8 cellular contexts compared by ENCODE assay signal in the genomic region with DNA sequence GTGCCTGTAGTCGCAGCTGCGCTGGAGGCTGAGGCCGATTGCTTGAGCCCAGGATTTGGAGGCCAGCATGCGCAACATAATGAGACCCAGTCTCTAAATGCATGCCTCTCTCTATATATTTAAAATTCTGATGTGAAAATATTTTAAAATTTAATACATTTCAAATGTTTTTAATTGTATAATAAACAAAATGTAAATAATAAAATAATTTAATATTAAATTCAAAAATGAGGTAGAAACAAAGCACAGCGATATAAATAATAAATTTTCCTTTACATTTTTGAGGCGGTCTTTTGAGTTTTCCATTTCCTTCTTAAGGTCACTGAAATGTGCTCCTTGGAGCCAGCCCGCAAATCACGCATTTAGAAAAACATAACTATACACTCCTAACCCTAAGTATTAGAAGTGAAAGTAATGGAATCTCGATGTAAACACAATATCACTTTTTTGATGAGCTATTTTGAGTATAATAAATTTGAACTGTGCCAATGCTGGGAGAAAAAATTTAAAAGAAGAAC. TPM values are rescaled to one million over a fixed set of nuclear protein-coding genes. Genes with fewer than 3 reads are reported as not detected.
DNase-seq lines count a peak whose midpoint lies in the region; ATAC-seq and TF ChIP-seq lines count a peak whose summit lies in the region.

No MANE protein-coding gene starts in this region.

- CTCF ChIA-PET in HEK293T (lab: Yijun Ruan, JAX) = interaction anchor here (0.6 to 0.9 kb wide), 2 partner anchors 17 to 819 kb away, joined by 3 to 4 read pairs; no protein-coding TSS in a partner anchor

- peak overlapping the region; percentile 31 for H3K4me3 ChIP-seq in cardiac muscle cell
- H3K4me3 ChIP-seq in muscle layer of duodenum (ENCODE audit: low read depth in 1 of 2, low read length in 2 of 2) = peak overlapping the region; percentile 75 to 80

- H3K9me3 ChIP-seq in cardiac muscle cell (ENCODE audit: low read depth) (no peaks in the 10 kb centered on the region), muscle layer of duodenum (ENCODE audit: control insufficient read depth in 1 of 2, low read length in 2 of 2) (no peaks in the 10 kb centered on the region)

- H3K36me3 ChIP-seq in cardiac muscle cell (no peaks in the 10 kb centered on the region), muscle layer of duodenum (ENCODE audit: control insufficient read depth in 1 of 2, insufficient read depth in 2 of 2, low read length in 2 of 2) (no peaks in the 10 kb centered on the region)

- H3K27ac Mint-ChIP-seq in brain = peak overlapping the region; percentile 83 to 95 (median 87)

- H3K4me1 Mint-ChIP-seq in brain = peaks cover 49% of the 10 kb centered on the region

- POLR2A ChIA-PET in HEK293T (lab: Yijun Ruan, JAX) = interaction anchor here (0.6 to 1.9 kb wide), 14 partner anchors 8 to 844 kb away, joined by 3 to 13 read pairs (median 4); no protein-coding TSS in a partner anchor

- peaks cover 4% of the 10 kb centered on the region for H3K36me3 Mint-ChIP-seq in brain

- DNase-seq in cardiac muscle cell (ENCODE audit: low read depth in 1 of 2, low spot score in 1 of 2) (no peak), cardiac septum (ENCODE audit: low spot score) (no peak), HuH-7.5 (ENCODE audit: low spot score) (no peak), germinal center (ENCODE audit: low spot score) (no peak), HEK293T (ENCODE audit: extremely low spot score) (no peak)

- H3K4me3 Mint-ChIP-seq in brain = peak overlapping the region; percentile 94 to 99 (median 97)

- H3K27ac ChIP-seq in cardiac muscle cell = no peak overlapping the region
- H3K27ac ChIP-seq in muscle layer of duodenum (ENCODE audit: low read length) = no peak overlapping the region

- no peaks in the 10 kb centered on the region for H3K27me3 ChIP-seq in cardiac muscle cell
- no peaks in the 10 kb centered on the region for H3K27me3 ChIP-seq in muscle layer of duodenum (ENCODE audit: low read depth, low read length)

- H3K27me3 Mint-ChIP-seq in brain = no peaks in the 10 kb centered on the region

- peaks cover 38% of the 10 kb centered on the region for H3K4me1 ChIP-seq in cardiac muscle cell (ENCODE audit: low read depth)
- peaks cover 0 to 8% of the 10 kb centered on the region in 2 donors for H3K4me1 ChIP-seq in muscle layer of duodenum (ENCODE audit: control insufficient read depth in 1 of 2, insufficient read depth in 2 of 2, low read length in 2 of 2)

- intact Hi-C loops in cardiac septum (cut with DNase I) = loop anchor here (5.0 kb wide), 1 partner anchor 50 kb away; no protein-coding TSS in a partner anchor

- TF ChIP-seq CTCF in cardiac muscle cell (IDR thresholded peaks at IDR 0.05; ENCODE audit: low read depth, low read length) (no peak), brain (conservative IDR thresholded peaks at IDR 0.05) (no peak)

- peaks cover 0 to 4% (median 3%) of the 10 kb centered on the region in 5 experiments for H3K9me3 Mint-ChIP-seq in brain

- peak; percentile 2 for ATAC-seq in HG03354 (IDR thresholded peaks at IDR 0.05; ENCODE audit: poor library complexity, severe bottlenecking, unreplicated experiment)

TF ChIP-seq in HEK293T, 16 proteins besides CTCF, POLR2A, EP300 and RAD21:
- no peak for TF ChIP-seq TARDBP (IDR thresholded peaks at IDR 0.05)
- no peak for TF ChIP-seq HDGF (IDR thresholded peaks at IDR 0.05; ENCODE audit: borderline replicate concordance)
- no peak for TF ChIP-seq LEF1 (IDR thresholded peaks at IDR 0.05; ENCODE audit: borderline replicate concordance)
- TF ChIP-seq ARNT (IDR thresholded peaks at IDR 0.05) = no peak
- no peak for TF ChIP-seq SP1 (IDR thresholded peaks at IDR 0.05)
- TF ChIP-seq ELF4 (IDR thresholded peaks at IDR 0.05) = no peak
- no peak for TF ChIP-seq L3MBTL2 (conservative IDR thresholded peaks at IDR 0.05)
- no peak for TF ChIP-seq BHLHE40 (IDR thresholded peaks at IDR 0.05; ENCODE audit: borderline replicate concordance)
- TF ChIP-seq FOXA1 (IDR thresholded peaks at IDR 0.05) = no peak
- no peak for TF ChIP-seq FOXM1 (IDR thresholded peaks at IDR 0.05; ENCODE audit: borderline replicate concordance)
- TF ChIP-seq CTBP1 (IDR thresholded peaks at IDR 0.05; ENCODE audit: borderline replicate concordance) = no peak
- TF ChIP-seq ZNF384 (IDR thresholded peaks at IDR 0.05) = no peak
- TF ChIP-seq SUZ12 (IDR thresholded peaks at IDR 0.05) = no peak
- no peak for TF ChIP-seq FOXK2 (IDR thresholded peaks at IDR 0.05)
- no peak for TF ChIP-seq PKNOX1 (IDR thresholded peaks at IDR 0.05)

RNA-seq across cellular contexts. Expression of gene CDK1, which starts 0.5 kb away (rescaled TPM):
- 20.1 and 65.3 TPM in 2 replicates for total RNA-seq in cardiac muscle cell
- 34.0 and 172 TPM in 2 replicates for polyA plus RNA-seq in cardiac muscle cell
- total RNA-seq in cardiac septum = 0.35 TPM
- polyA plus RNA-seq in brain (ENCODE audit: insufficient read depth, low read depth, low replicate concordance) = 30.6 TPM

Comparison
In these comparisons a context has a peak if more than half of its experiments do, and no peak if none do; other contexts are left out.
1. RNA of gene CDK1, which starts 0.5 kb away (total RNA-seq): 20.1 to 65.3 TPM in cardiac muscle cell; 0.35 TPM in cardiac septum (single experiment); every median in the first group is over 10 times any median in the second.